In the genomic region with DNA sequence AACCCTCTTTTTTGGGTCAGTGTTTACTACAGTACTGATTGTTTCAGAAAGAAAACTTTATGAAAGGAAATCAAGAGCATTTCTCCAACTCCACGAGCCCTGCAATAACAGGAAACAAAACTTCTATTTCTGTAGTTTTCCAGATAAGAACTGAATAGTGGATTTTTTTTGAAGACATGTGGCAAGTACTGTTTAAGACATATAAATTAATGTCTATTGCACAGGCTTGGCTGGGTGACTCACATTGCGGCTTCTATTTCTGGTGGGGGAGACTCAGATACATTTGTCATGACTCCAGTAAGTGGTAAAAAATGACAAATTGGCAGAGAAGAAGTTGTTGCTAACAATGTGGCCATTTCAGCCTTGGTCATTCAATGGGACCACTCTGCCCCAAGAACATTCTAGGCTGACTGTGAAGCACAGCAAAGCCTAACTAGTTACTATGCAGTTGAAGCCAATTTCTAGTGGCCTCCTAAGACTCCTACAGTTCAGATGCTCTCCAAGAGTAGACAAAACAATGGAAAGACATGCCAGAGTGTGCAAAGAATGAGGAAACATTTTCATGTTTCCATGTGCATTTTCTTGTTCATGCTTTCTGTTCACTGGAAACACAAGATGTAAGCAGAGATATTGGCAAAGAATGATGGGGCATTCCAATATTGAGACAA, we compare ENCODE assay signal across 11 cellular contexts.
A peak's percentile ranks its signal among the peaks of the same experiment; 100 is the strongest.
DNase-seq lines count a peak whose midpoint lies in the region; ATAC-seq and TF ChIP-seq lines count a peak whose summit lies in the region.
"Had no signal": no experiment of that assay in that cellular context is flagged by ENCODE, and none has a peak within 500 bp of the region (broad histone marks: within the 10 kb centered on the region; RNA-seq: fewer than 3 reads in every experiment).

No MANE protein-coding gene starts in this region.

- no peak for DNase-seq in activated naive CD8-positive, alpha-beta T cell treated with anti-CD3 and anti-CD28 coated beads, Interleukin-2, amount 50 U/mL, for 24 hours
- no peak for DNase-seq in activated naive CD8-positive, alpha-beta T cell treated with anti-CD3 and anti-CD28 coated beads for 36 hours
- DNase-seq in Panc1 (ENCODE audit: low read depth, low spot score) (no peak), fibroblast of mammary gland (ENCODE audit: low read depth) (peak; percentile 93), mucosa of gallbladder (ENCODE audit: low spot score) (no peak), NCI-H2171 treated with DMSO at 0.1 percent for 48 hours (lab: John Stamatoyannopoulos, UW) (no peak)
- DNase-seq in stimulated activated CD8-positive, alpha-beta memory T cell treated with anti-CD3 and anti-CD28 coated beads, Interleukin-4, amount 100 ng/mL, for 48 hours: peak; percentile 29
- DNase-seq: activated CD8-positive, alpha-beta memory T cell treated with anti-CD3 and anti-CD28 coated beads, Interleukin-2, amount 50 U/mL, for 4 hours; CD8-positive, alpha-beta memory T cell had no signal

- H3K27ac Mint-ChIP-seq in activated naive CD8-positive, alpha-beta T cell treated with anti-CD3 and anti-CD28 coated beads, Interleukin-2, amount 50 U/mL, for 24 hours: peak overlapping the region; percentile 29
- H3K27ac Mint-ChIP-seq in activated naive CD8-positive, alpha-beta T cell treated with anti-CD3 and anti-CD28 coated beads for 36 hours: no peak overlapping the region
- H3K27ac Mint-ChIP-seq: CD8-positive, alpha-beta memory T cell had no signal

- H3K9me3 ChIP-seq in Panc1 (ENCODE audit: control insufficient read depth, insufficient read depth, low read depth, low read length): no peaks in the 10 kb centered on the region
- H3K9me3 ChIP-seq: suprapubic skin had no signal

- CTCF ChIA-PET in Panc1 (lab: Charles Lee): no interaction called here

- H3K4me3 ChIP-seq in Panc1 (ENCODE audit: low read depth in 2 of 2, low read length in 2 of 2) (no peak overlapping the region), fibroblast of mammary gland (ENCODE audit: control insufficient read depth, low read depth, low read length) (no peak overlapping the region)
- H3K4me3 ChIP-seq: suprapubic skin had no signal

- in situ Hi-C loops in Panc1 (cut with HindIII; ENCODE audit: low pct_unique_long_range_greater_than_20kb, low sequenced_read_pairs): no loop called here

- H3K9me3 Mint-ChIP-seq in activated naive CD8-positive, alpha-beta T cell treated with anti-CD3 and anti-CD28 coated beads, Interleukin-2, amount 50 U/mL, for 24 hours: no peaks in the 10 kb centered on the region
- H3K9me3 Mint-ChIP-seq in activated naive CD8-positive, alpha-beta T cell treated with anti-CD3 and anti-CD28 coated beads for 36 hours: no peaks in the 10 kb centered on the region

- peak; percentile 49 for ATAC-seq in activated naive CD8-positive, alpha-beta T cell treated with anti-CD3 and anti-CD28 coated beads, Interleukin-2, amount 50 U/mL, for 24 hours
- no peak for ATAC-seq in Panc1
- no peak for ATAC-seq in HG02759 (IDR thresholded peaks at IDR 0.05; ENCODE audit: unreplicated experiment)

- BruUV-seq in Panc1 (replicated peaks; lab: Mats Ljungman, UMichigan): no TSS peak

- no peaks in the 10 kb centered on the region for H3K36me3 Mint-ChIP-seq in activated naive CD8-positive, alpha-beta T cell treated with anti-CD3 and anti-CD28 coated beads, Interleukin-2, amount 50 U/mL, for 24 hours (ENCODE audit: low read depth)
- H3K36me3 Mint-ChIP-seq in activated naive CD8-positive, alpha-beta T cell treated with anti-CD3 and anti-CD28 coated beads for 36 hours: no peaks in the 10 kb centered on the region
- H3K36me3 Mint-ChIP-seq: CD8-positive, alpha-beta memory T cell had no signal

- peak overlapping the region; percentile 58 for H3K27ac ChIP-seq in Panc1 (ENCODE audit: low read length)
- H3K27ac ChIP-seq: suprapubic skin had no signal

- H3K36me3 ChIP-seq in Panc1 (ENCODE audit: control insufficient read depth, insufficient read depth, low read length): no peaks in the 10 kb centered on the region
- H3K36me3 ChIP-seq: suprapubic skin had no signal

- H3K4me3 Mint-ChIP-seq in activated naive CD8-positive, alpha-beta T cell treated with anti-CD3 and anti-CD28 coated beads, Interleukin-2, amount 50 U/mL, for 24 hours: no peak overlapping the region
- no peak overlapping the region for H3K4me3 Mint-ChIP-seq in activated naive CD8-positive, alpha-beta T cell treated with anti-CD3 and anti-CD28 coated beads for 36 hours
- H3K4me3 Mint-ChIP-seq: CD8-positive, alpha-beta memory T cell had no signal

- TF ChIP-seq CTCF in Panc1 (IDR thresholded peaks at IDR 0.05): no peak
- no peak for TF ChIP-seq CTCF in fibroblast of mammary gland (conservative IDR thresholded peaks at IDR 0.05; ENCODE audit: control insufficient read depth, insufficient read depth, low read depth, low read length)

- H3K27me3 ChIP-seq in Panc1 (ENCODE audit: control insufficient read depth, insufficient read depth, low read length): no peaks in the 10 kb centered on the region
- H3K27me3 ChIP-seq: suprapubic skin had no signal

- H3K4me1 ChIP-seq in Panc1 (ENCODE audit: control insufficient read depth, insufficient read depth, low read length): no peaks in the 10 kb centered on the region; the same call in 1 of the 2 replicates
- H3K4me1 ChIP-seq: suprapubic skin had no signal

- POLR2A ChIA-PET in Panc1 (lab: Charles Lee): no interaction called here

- H3K27me3 Mint-ChIP-seq in activated naive CD8-positive, alpha-beta T cell treated with anti-CD3 and anti-CD28 coated beads, Interleukin-2, amount 50 U/mL, for 24 hours: peaks cover 11% of the 10 kb centered on the region
- H3K27me3 Mint-ChIP-seq in activated naive CD8-positive, alpha-beta T cell treated with anti-CD3 and anti-CD28 coated beads for 36 hours: peaks cover 25% of the 10 kb centered on the region

- intact Hi-C loops in Panc1 (cut with micrococcal nuclease; ENCODE audit: unreplicated experiment): loop anchor here (10.0 kb wide), 2 partner anchors 114 to 176 kb away; no protein-coding TSS in a partner anchor

- H3K4me1 Mint-ChIP-seq in activated naive CD8-positive, alpha-beta T cell treated with anti-CD3 and anti-CD28 coated beads, Interleukin-2, amount 50 U/mL, for 24 hours: peaks cover 12% of the 10 kb centered on the region
- peaks cover 5% of the 10 kb centered on the region for H3K4me1 Mint-ChIP-seq in activated naive CD8-positive, alpha-beta T cell treated with anti-CD3 and anti-CD28 coated beads for 36 hours
- H3K4me1 Mint-ChIP-seq: CD8-positive, alpha-beta memory T cell had no signal

Comparison
In these comparisons a context has a peak if more than half of its experiments do, and no peak if none do; other contexts are left out.
1. DNase-seq: peak in fibroblast of mammary gland (single experiment) and stimulated activated CD8-positive, alpha-beta memory T cell treated with anti-CD3 and anti-CD28 coated beads, Interleukin-4, amount 100 ng/mL, for 48 hours (single experiment); none in activated naive CD8-positive, alpha-beta T cell treated with anti-CD3 and anti-CD28 coated beads, Interleukin-2, amount 50 U/mL, for 24 hours (single experiment), activated naive CD8-positive, alpha-beta T cell treated with anti-CD3 and anti-CD28 coated beads for 36 hours (single experiment), Panc1 (single experiment), mucosa of gallbladder (single experiment) and NCI-H2171 treated with DMSO at 0.1 percent for 48 hours (single experiment).